Comparison of ENCODE assay signal across 1 cellular context in the genomic region with DNA sequence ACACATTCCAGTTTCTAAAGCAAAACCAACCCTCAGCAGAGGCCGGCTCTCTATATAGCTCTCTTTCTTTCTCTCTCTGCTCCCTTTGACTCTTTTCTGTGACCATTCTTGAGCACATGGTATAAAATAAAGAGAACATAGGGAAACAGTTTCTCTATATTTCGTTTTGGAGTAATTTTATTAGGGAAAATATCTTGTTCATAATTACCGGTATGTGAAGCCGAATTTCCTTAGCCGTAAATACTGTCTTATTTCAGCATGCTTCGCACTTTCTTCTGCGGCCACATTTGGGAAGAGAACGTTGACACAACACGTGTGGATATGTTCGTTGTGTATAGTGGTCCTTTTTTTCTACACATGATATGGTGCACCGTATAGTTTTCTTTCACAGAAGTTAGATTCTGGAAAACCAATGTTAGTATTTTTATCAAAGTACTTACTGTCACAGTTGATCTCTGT.
A peak's percentile ranks its signal among the peaks of the same experiment; 100 is the strongest.
TF ChIP-seq lines count a peak whose summit lies in the region.

No MANE protein-coding gene starts in this region.

TF ChIP-seq in K562, 482 proteins besides CTCF, POLR2A, EP300 and RAD21 (continued from another document):
- TF ChIP-seq TEAD2 (tag; IDR thresholded peaks at IDR 0.05) (no peak), PCBP2 (IDR thresholded peaks at IDR 0.05; ENCODE audit: low read depth, low read length, poor library complexity, severe bottlenecking) (no peak), KLF1 (tag; IDR thresholded peaks at IDR 0.05) (no peak), PTRF (tag; IDR thresholded peaks at IDR 0.05) (no peak), NCOA4 (IDR thresholded peaks at IDR 0.05; ENCODE audit: partially characterized antibody) (no peak), U2AF2 (optimal IDR thresholded peaks at IDR 0.05; ENCODE audit: low read depth, low read length) (no peak), EP400 (IDR thresholded peaks at IDR 0.05) (peak; percentile 48), GABPB2 (CRISPR knock-in tag; conservative IDR thresholded peaks at IDR 0.05) (no peak), LARP7 (IDR thresholded peaks at IDR 0.05) (no peak), SNRNP70 (optimal IDR thresholded peaks at IDR 0.05; ENCODE audit: low read depth, low read length) (no peak), RBM25 (IDR thresholded peaks at IDR 0.05; ENCODE audit: low read depth, low read length, severe bottlenecking) (no peak), L3MBTL2 (IDR thresholded peaks at IDR 0.05) (peak; percentile 30; the same call in 1 of the 2 replicates), SRSF1 (IDR thresholded peaks at IDR 0.05; ENCODE audit: low read depth, low read length) (no peak), GABPA (tag; conservative IDR thresholded peaks at IDR 0.05; ENCODE audit: low read depth) (peak; percentile 69), SRSF7 (optimal IDR thresholded peaks at IDR 0.05; ENCODE audit: low read depth, low read length) (no peak), HDGF (IDR thresholded peaks at IDR 0.05) (peak; percentile 30; the same call in 1 of the 2 replicates)
- TF ChIP-seq, protein P1, sequence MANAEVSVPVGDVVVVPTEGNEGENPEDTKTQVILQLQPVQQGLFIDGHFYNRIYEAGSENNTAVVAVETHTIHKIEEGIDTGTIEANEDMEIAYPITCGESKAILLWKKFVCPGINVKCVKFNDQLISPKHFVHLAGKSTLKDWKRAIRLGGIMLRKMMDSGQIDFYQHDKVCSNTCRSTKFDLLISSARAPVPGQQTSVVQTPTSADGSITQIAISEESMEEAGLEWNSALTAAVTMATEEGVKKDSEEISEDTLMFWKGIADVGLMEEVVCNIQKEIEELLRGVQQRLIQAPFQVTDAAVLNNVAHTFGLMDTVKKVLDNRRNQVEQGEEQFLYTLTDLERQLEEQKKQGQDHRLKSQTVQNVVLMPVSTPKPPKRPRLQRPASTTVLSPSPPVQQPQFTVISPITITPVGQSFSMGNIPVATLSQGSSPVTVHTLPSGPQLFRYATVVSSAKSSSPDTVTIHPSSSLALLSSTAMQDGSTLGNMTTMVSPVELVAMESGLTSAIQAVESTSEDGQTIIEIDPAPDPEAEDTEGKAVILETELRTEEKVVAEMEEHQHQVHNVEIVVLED (CRISPR knock-in tag; IDR thresholded peaks at IDR 0.05) = no peak
- TF ChIP-seq, protein P2, sequence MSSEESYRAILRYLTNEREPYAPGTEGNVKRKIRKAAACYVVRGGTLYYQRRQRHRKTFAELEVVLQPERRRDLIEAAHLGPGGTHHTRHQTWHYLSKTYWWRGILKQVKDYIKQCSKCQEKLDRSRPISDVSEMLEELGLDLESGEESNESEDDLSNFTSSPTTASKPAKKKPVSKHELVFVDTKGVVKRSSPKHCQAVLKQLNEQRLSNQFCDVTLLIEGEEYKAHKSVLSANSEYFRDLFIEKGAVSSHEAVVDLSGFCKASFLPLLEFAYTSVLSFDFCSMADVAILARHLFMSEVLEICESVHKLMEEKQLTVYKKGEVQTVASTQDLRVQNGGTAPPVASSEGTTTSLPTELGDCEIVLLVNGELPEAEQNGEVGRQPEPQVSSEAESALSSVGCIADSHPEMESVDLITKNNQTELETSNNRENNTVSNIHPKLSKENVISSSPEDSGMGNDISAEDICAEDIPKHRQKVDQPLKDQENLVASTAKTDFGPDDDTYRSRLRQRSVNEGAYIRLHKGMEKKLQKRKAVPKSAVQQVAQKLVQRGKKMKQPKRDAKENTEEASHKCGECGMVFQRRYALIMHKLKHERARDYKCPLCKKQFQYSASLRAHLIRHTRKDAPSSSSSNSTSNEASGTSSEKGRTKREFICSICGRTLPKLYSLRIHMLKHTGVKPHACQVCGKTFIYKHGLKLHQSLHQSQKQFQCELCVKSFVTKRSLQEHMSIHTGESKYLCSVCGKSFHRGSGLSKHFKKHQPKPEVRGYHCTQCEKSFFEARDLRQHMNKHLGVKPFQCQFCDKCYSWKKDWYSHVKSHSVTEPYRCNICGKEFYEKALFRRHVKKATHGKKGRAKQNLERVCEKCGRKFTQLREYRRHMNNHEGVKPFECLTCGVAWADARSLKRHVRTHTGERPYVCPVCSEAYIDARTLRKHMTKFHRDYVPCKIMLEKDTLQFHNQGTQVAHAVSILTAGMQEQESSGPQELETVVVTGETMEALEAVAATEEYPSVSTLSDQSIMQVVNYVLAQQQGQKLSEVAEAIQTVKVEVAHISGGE (CRISPR knock-in tag; IDR thresholded peaks at IDR 0.05) = peak in 1 of 3 experiments; percentile 22; a peak in 1 of 6 replicates
- TF ChIP-seq, protein P3, sequence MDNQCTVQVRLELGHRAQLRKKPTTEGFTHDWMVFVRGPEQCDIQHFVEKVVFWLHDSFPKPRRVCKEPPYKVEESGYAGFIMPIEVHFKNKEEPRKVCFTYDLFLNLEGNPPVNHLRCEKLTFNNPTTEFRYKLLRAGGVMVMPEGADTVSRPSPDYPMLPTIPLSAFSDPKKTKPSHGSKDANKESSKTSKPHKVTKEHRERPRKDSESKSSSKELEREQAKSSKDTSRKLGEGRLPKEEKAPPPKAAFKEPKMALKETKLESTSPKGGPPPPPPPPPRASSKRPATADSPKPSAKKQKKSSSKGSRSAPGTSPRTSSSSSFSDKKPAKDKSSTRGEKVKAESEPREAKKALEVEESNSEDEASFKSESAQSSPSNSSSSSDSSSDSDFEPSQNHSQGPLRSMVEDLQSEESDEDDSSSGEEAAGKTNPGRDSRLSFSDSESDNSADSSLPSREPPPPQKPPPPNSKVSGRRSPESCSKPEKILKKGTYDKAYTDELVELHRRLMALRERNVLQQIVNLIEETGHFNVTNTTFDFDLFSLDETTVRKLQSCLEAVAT (IDR thresholded peaks at IDR 0.05) = 0 out of 4 replicates have a peak, but pooled peaks of 1 of the 2 experiments have one; percentile 19
- TF ChIP-seq, protein P4, sequence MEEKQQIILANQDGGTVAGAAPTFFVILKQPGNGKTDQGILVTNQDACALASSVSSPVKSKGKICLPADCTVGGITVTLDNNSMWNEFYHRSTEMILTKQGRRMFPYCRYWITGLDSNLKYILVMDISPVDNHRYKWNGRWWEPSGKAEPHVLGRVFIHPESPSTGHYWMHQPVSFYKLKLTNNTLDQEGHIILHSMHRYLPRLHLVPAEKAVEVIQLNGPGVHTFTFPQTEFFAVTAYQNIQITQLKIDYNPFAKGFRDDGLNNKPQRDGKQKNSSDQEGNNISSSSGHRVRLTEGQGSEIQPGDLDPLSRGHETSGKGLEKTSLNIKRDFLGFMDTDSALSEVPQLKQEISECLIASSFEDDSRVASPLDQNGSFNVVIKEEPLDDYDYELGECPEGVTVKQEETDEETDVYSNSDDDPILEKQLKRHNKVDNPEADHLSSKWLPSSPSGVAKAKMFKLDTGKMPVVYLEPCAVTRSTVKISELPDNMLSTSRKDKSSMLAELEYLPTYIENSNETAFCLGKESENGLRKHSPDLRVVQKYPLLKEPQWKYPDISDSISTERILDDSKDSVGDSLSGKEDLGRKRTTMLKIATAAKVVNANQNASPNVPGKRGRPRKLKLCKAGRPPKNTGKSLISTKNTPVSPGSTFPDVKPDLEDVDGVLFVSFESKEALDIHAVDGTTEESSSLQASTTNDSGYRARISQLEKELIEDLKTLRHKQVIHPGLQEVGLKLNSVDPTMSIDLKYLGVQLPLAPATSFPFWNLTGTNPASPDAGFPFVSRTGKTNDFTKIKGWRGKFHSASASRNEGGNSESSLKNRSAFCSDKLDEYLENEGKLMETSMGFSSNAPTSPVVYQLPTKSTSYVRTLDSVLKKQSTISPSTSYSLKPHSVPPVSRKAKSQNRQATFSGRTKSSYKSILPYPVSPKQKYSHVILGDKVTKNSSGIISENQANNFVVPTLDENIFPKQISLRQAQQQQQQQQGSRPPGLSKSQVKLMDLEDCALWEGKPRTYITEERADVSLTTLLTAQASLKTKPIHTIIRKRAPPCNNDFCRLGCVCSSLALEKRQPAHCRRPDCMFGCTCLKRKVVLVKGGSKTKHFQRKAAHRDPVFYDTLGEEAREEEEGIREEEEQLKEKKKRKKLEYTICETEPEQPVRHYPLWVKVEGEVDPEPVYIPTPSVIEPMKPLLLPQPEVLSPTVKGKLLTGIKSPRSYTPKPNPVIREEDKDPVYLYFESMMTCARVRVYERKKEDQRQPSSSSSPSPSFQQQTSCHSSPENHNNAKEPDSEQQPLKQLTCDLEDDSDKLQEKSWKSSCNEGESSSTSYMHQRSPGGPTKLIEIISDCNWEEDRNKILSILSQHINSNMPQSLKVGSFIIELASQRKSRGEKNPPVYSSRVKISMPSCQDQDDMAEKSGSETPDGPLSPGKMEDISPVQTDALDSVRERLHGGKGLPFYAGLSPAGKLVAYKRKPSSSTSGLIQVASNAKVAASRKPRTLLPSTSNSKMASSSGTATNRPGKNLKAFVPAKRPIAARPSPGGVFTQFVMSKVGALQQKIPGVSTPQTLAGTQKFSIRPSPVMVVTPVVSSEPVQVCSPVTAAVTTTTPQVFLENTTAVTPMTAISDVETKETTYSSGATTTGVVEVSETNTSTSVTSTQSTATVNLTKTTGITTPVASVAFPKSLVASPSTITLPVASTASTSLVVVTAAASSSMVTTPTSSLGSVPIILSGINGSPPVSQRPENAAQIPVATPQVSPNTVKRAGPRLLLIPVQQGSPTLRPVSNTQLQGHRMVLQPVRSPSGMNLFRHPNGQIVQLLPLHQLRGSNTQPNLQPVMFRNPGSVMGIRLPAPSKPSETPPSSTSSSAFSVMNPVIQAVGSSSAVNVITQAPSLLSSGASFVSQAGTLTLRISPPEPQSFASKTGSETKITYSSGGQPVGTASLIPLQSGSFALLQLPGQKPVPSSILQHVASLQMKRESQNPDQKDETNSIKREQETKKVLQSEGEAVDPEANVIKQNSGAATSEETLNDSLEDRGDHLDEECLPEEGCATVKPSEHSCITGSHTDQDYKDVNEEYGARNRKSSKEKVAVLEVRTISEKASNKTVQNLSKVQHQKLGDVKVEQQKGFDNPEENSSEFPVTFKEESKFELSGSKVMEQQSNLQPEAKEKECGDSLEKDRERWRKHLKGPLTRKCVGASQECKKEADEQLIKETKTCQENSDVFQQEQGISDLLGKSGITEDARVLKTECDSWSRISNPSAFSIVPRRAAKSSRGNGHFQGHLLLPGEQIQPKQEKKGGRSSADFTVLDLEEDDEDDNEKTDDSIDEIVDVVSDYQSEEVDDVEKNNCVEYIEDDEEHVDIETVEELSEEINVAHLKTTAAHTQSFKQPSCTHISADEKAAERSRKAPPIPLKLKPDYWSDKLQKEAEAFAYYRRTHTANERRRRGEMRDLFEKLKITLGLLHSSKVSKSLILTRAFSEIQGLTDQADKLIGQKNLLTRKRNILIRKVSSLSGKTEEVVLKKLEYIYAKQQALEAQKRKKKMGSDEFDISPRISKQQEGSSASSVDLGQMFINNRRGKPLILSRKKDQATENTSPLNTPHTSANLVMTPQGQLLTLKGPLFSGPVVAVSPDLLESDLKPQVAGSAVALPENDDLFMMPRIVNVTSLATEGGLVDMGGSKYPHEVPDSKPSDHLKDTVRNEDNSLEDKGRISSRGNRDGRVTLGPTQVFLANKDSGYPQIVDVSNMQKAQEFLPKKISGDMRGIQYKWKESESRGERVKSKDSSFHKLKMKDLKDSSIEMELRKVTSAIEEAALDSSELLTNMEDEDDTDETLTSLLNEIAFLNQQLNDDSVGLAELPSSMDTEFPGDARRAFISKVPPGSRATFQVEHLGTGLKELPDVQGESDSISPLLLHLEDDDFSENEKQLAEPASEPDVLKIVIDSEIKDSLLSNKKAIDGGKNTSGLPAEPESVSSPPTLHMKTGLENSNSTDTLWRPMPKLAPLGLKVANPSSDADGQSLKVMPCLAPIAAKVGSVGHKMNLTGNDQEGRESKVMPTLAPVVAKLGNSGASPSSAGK (IDR thresholded peaks at IDR 0.05) = peak; percentile 84
- TF ChIP-seq, protein P5, sequence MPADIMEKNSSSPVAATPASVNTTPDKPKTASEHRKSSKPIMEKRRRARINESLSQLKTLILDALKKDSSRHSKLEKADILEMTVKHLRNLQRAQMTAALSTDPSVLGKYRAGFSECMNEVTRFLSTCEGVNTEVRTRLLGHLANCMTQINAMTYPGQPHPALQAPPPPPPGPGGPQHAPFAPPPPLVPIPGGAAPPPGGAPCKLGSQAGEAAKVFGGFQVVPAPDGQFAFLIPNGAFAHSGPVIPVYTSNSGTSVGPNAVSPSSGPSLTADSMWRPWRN (IDR thresholded peaks at IDR 0.05; ENCODE audit: low read depth) = 0 out of 2 replicates have a peak, but pooled peaks have one; percentile 15
- TF ChIP-seq, protein P6, sequence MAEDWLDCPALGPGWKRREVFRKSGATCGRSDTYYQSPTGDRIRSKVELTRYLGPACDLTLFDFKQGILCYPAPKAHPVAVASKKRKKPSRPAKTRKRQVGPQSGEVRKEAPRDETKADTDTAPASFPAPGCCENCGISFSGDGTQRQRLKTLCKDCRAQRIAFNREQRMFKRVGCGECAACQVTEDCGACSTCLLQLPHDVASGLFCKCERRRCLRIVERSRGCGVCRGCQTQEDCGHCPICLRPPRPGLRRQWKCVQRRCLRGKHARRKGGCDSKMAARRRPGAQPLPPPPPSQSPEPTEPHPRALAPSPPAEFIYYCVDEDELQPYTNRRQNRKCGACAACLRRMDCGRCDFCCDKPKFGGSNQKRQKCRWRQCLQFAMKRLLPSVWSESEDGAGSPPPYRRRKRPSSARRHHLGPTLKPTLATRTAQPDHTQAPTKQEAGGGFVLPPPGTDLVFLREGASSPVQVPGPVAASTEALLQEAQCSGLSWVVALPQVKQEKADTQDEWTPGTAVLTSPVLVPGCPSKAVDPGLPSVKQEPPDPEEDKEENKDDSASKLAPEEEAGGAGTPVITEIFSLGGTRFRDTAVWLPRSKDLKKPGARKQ (CRISPR knock-in tag; IDR thresholded peaks at IDR 0.05) = 0 out of 2 replicates have a peak, but pooled peaks have one; percentile 54
- TF ChIP-seq, protein P7, sequence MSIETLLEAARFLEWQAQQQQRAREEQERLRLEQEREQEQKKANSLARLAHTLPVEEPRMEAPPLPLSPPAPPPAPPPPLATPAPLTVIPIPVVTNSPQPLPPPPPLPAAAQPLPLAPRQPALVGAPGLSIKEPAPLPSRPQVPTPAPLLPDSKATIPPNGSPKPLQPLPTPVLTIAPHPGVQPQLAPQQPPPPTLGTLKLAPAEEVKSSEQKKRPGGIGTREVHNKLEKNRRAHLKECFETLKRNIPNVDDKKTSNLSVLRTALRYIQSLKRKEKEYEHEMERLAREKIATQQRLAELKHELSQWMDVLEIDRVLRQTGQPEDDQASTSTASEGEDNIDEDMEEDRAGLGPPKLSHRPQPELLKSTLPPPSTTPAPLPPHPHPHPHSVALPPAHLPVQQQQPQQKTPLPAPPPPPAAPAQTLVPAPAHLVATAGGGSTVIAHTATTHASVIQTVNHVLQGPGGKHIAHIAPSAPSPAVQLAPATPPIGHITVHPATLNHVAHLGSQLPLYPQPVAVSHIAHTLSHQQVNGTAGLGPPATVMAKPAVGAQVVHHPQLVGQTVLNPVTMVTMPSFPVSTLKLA (conservative IDR thresholded peaks at IDR 0.05) = peak in 1 of 2 experiments; percentile 49; a peak in 1 of 4 replicates
